Comparison of ENCODE assay signal across 18 cellular contexts in the genomic region with DNA sequence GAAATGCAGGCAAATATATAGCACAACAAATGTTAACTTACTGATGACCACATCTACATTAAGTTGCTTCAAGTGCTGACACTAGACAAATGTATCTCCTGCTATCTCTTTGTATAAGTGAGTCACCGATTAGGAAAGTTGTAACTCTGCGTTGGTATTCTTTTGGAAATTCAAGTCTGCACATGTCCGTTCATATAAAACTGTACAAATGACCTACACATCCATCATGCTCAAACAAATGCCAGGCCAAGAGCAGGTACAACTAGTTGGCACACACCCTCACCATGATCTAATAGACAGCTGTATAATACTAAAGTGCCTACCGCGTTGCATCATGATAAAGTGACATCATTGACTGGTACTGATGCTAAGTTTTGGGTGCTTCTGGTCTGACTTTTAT.
DNase-seq lines count a peak whose midpoint lies in the region; ATAC-seq and TF ChIP-seq lines count a peak whose summit lies in the region.
"Had no signal": no experiment of that assay in that cellular context is flagged by ENCODE, and none has a peak within 500 bp of the region (broad histone marks: within the 10 kb centered on the region; RNA-seq: fewer than 3 reads in every experiment).

No MANE protein-coding gene starts in this region.

- H3K4me3 Mint-ChIP-seq in chondrocyte (ENCODE audit: unreplicated experiment): no peak overlapping the region
- no peak overlapping the region for H3K4me3 Mint-ChIP-seq in nephron progenitor cell
- H3K4me3 Mint-ChIP-seq: activated CD4-positive, alpha-beta memory T cell treated with anti-CD3 and anti-CD28 coated beads for 36 hours; brain; CD4-positive, CD25-positive, alpha-beta regulatory T cell; endodermal cell; naive B cell; stimulated activated naive CD8-positive, alpha-beta T cell treated with anti-CD3 and anti-CD28 coated beads, Interleukin-15, Interleukin-2, amounts not matched to agents 100 ng/mL and 50 ng/mL, for 24 hours had no signal

- no peaks in the 10 kb centered on the region for H3K9me3 Mint-ChIP-seq in chondrocyte (ENCODE audit: low read depth)
- no peaks in the 10 kb centered on the region for H3K9me3 Mint-ChIP-seq in nephron progenitor cell
- H3K9me3 Mint-ChIP-seq: brain; CD4-positive, CD25-positive, alpha-beta regulatory T cell; endodermal cell; stimulated activated naive CD8-positive, alpha-beta T cell treated with anti-CD3 and anti-CD28 coated beads, Interleukin-15, Interleukin-2, amounts not matched to agents 100 ng/mL and 50 ng/mL, for 24 hours had no signal

- H3K27me3 Mint-ChIP-seq in chondrocyte (ENCODE audit: low read depth) (no peaks in the 10 kb centered on the region), nephron progenitor cell (ENCODE audit: low read depth, poor library complexity) (no peaks in the 10 kb centered on the region)
- H3K27me3 Mint-ChIP-seq: activated CD4-positive, alpha-beta memory T cell treated with anti-CD3 and anti-CD28 coated beads for 36 hours; CD4-positive, CD25-positive, alpha-beta regulatory T cell; naive B cell; stimulated activated naive CD8-positive, alpha-beta T cell treated with anti-CD3 and anti-CD28 coated beads, Interleukin-15, Interleukin-2, amounts not matched to agents 100 ng/mL and 50 ng/mL, for 24 hours had no signal

- peak; percentile 47 for DNase-seq in DMS53 (lab: John Stamatoyannopoulos, UW)
- DNase-seq in LNCaP clone FGC (ENCODE audit: low read depth): peak; percentile 6
- DNase-seq in chondrocyte (ENCODE audit: low spot score): no peak
- DNase-seq in omental fat pad (ENCODE audit: low spot score): no peak
- no peak for DNase-seq in nephron progenitor cell
- no peak for DNase-seq in AML-193 (lab: John Stamatoyannopoulos, UW)
- DNase-seq: activated effector memory CD4-positive, alpha-beta T cell treated with Interleukin-2 at 50 U/mL for 16 hours; endodermal cell; NCI-H1694 treated with DMSO at 0.1 percent for 48 hours; SJCRH30 had no signal

- ATAC-seq in omental fat pad (ENCODE audit: low FRiP score) (peak; percentile 53), GM18907 (IDR thresholded peaks at IDR 0.05; ENCODE audit: unreplicated experiment) (no peak), GM19452 (IDR thresholded peaks at IDR 0.05; ENCODE audit: unreplicated experiment) (no peak)
- ATAC-seq: K562 had no signal

- TF ChIP-seq CTCF in LNCaP clone FGC (IDR thresholded peaks at IDR 0.05; ENCODE audit: control insufficient read depth, extremely low read depth, insufficient read depth): no peak
- TF ChIP-seq CTCF in chondrocyte (IDR thresholded peaks at IDR 0.05): no peak
- no peak for TF ChIP-seq CTCF in omental fat pad (IDR thresholded peaks at IDR 0.05)
- no peak for TF ChIP-seq CTCF in nephron progenitor cell (IDR thresholded peaks at IDR 0.05)

- peak overlapping the region; percentile 79 for H3K27ac Mint-ChIP-seq in chondrocyte (ENCODE audit: unreplicated experiment)
- no peak overlapping the region for H3K27ac Mint-ChIP-seq in nephron progenitor cell
- H3K27ac Mint-ChIP-seq: activated CD4-positive, alpha-beta memory T cell treated with anti-CD3 and anti-CD28 coated beads for 36 hours; brain; endodermal cell; naive B cell; stimulated activated naive CD8-positive, alpha-beta T cell treated with anti-CD3 and anti-CD28 coated beads, Interleukin-15, Interleukin-2, amounts not matched to agents 100 ng/mL and 50 ng/mL, for 24 hours had no signal

- peaks cover 92% of the 10 kb centered on the region for H3K4me1 Mint-ChIP-seq in chondrocyte (ENCODE audit: low read depth)
- H3K4me1 Mint-ChIP-seq in nephron progenitor cell: peaks cover 20% of the 10 kb centered on the region

- H3K36me3 Mint-ChIP-seq in chondrocyte (ENCODE audit: low read depth) (peaks cover 18% of the 10 kb centered on the region), nephron progenitor cell (ENCODE audit: low read depth) (peaks cover 24% of the 10 kb centered on the region)

- no peak overlapping the region for H3K4me3 ChIP-seq in LNCaP clone FGC (ENCODE audit: low read depth, low read length)
- H3K4me3 ChIP-seq: K562, SJCRH30 had no signal

Comparison
In these comparisons a context has a peak if more than half of its experiments do, and no peak if none do; other contexts are left out.
1. DNase-seq: peak in DMS53 (single experiment) and LNCaP clone FGC (single experiment); none in chondrocyte (single experiment), omental fat pad (single experiment), nephron progenitor cell (single experiment) and AML-193 (0 of 2).